Comparison of ENCODE assay signal across 8 cellular contexts in genomic region chr13:113951246-113951999, GRCh38. TPM values are rescaled to one million over a fixed set of nuclear protein-coding genes. Genes with fewer than 3 reads are reported as not detected.
DNase-seq lines count a peak whose midpoint lies in the region; ATAC-seq, FAIRE-seq and TF ChIP-seq lines count a peak whose summit lies in the region.

No MANE protein-coding gene starts in this region.

- H3K36me3 Mint-ChIP-seq in astrocyte (ENCODE audit: low read depth, unreplicated experiment): peaks cover 42% of the 10 kb centered on the region

- H3K27ac ChIP-seq in A549 (peak overlapping the region; percentile 20 to 72; a peak in 4 of 6 replicates), astrocyte (ENCODE audit: low read depth, low read length) (no peak overlapping the region)

- POLR2A ChIA-PET in A549 (lab: Yijun Ruan, JAX): no interaction called here

- no peaks in the 10 kb centered on the region for H3K9me3 ChIP-seq in A549
- H3K9me3 ChIP-seq in astrocyte (ENCODE audit: insufficient read depth, low read depth, low read length): no peaks in the 10 kb centered on the region

- no peaks in the 10 kb centered on the region for H3K4me1 Mint-ChIP-seq in astrocyte (ENCODE audit: low read depth, unreplicated experiment)

- no peak overlapping the region for H3K4me3 Mint-ChIP-seq in astrocyte (ENCODE audit: unreplicated experiment)

- peak; percentile 64; the same call in 2 of the 3 replicates for TF ChIP-seq CTCF in A549 (IDR thresholded peaks at IDR 0.05)
- TF ChIP-seq CTCF in astrocyte (IDR thresholded peaks at IDR 0.05; ENCODE audit: insufficient read depth, low read depth, low read length): peak; percentile 24

- peaks cover 25% of the 10 kb centered on the region for H4K20me1 ChIP-seq in astrocyte (ENCODE audit: insufficient read depth, low read length)

- intact Hi-C loops in sciatic nerve (cut with DNase I): no loop called here

- no peaks in the 10 kb centered on the region for H3K27me3 Mint-ChIP-seq in astrocyte (ENCODE audit: low read depth, unreplicated experiment)

- H2AFZ ChIP-seq in astrocyte (ENCODE audit: low read depth, low read length): no peak overlapping the region

- TF ChIP-seq POLR2A in A549 (IDR thresholded peaks at IDR 0.05; ENCODE audit: low read length): no peak
- no peak for TF ChIP-seq POLR2A in GM18505 (IDR thresholded peaks at IDR 0.05; ENCODE audit: borderline replicate concordance, extremely low read depth, insufficient read depth, insufficient read length)

- TF ChIP-seq EP300 in A549 (IDR thresholded peaks at IDR 0.05): no peak

- H3K27ac Mint-ChIP-seq in astrocyte (ENCODE audit: unreplicated experiment): no peak overlapping the region

- H3K9ac ChIP-seq in astrocyte (ENCODE audit: low read length): no peak overlapping the region

- H3K4me1 ChIP-seq in A549 (no peaks in the 10 kb centered on the region), astrocyte (ENCODE audit: insufficient read depth, low read length) (no peaks in the 10 kb centered on the region)

- peak overlapping the region; percentile 51 for H3K4me2 ChIP-seq in A549
- no peak overlapping the region for H3K4me2 ChIP-seq in astrocyte (ENCODE audit: low read length)

- peaks cover 12% of the 10 kb centered on the region for H3K9me3 Mint-ChIP-seq in astrocyte (ENCODE audit: unreplicated experiment)

- H3K27me3 ChIP-seq in astrocyte (ENCODE audit: insufficient read depth, low read length): no peaks in the 10 kb centered on the region

- H3K79me2 ChIP-seq in astrocyte (ENCODE audit: insufficient read depth, low read length): no peaks in the 10 kb centered on the region

- peaks cover 5% of the 10 kb centered on the region for H3K36me3 ChIP-seq in astrocyte (ENCODE audit: insufficient read depth, low read length)

- CTCF ChIA-PET in A549 (lab: Yijun Ruan, JAX): interaction anchor here (0.6 kb wide), 1 partner anchor 94 kb away, joined by 4 read pairs; no protein-coding TSS in a partner anchor

- ATAC-seq in A549 (peak; percentile 75 to 96), GM18505 (IDR thresholded peaks at IDR 0.05; ENCODE audit: unreplicated experiment) (peak; percentile 70), HG03354 (IDR thresholded peaks at IDR 0.05; ENCODE audit: poor library complexity, severe bottlenecking, unreplicated experiment) (peak; percentile 79), sciatic nerve (peak; percentile 94)

- in situ Hi-C loops in SK-MEL-5 (cut with HindIII; ENCODE audit: low pct_unique_long_range_greater_than_20kb, low sequenced_read_pairs): no loop called here

- no peak for FAIRE-seq in A549 (lab: Jason Lieb, UNC)
- no peak for FAIRE-seq in astrocyte (lab: Jason Lieb, UNC)

- H3K4me3 ChIP-seq in A549 (no peak overlapping the region), astrocyte (ENCODE audit: insufficient read depth, low read depth, low read length) (no peak overlapping the region)

- DNase-seq in A549 (ENCODE audit: low read depth in 1 of 2, low spot score in 1 of 2) (peak; percentile 61 to 63), SK-MEL-5 (ENCODE audit: low read depth, low spot score) (peak; percentile 84), astrocyte (ENCODE audit: low read depth) (no peak), hippocampal formation (lab: John Stamatoyannopoulos, UW) (peak; percentile 67 to 73), sciatic nerve (ENCODE audit: low spot score) (peak; percentile 94), cortex of kidney (lab: John Stamatoyannopoulos, UW) (no peak)

- WGBS in A549 (ENCODE audit: missing lambda C conversion rate): 27% methylated on average over 7 of the region's 42 CpGs

- TF ChIP-seq RAD21 in A549 (conservative IDR thresholded peaks at IDR 0.05 in 1 of 2, IDR thresholded peaks at IDR 0.05 in 1 of 2): peak; percentile 85 to 87

TF ChIP-seq in A549, 52 proteins besides CTCF, POLR2A, EP300 and RAD21:
- no peak for TF ChIP-seq USF2 (IDR thresholded peaks at IDR 0.05)
- no peak for TF ChIP-seq FOSL2 (IDR thresholded peaks at IDR 0.05)
- no peak for TF ChIP-seq FOSL2 (CRISPR knock-in tag; IDR thresholded peaks at IDR 0.05)
- TF ChIP-seq SMC3 (IDR thresholded peaks at IDR 0.05): peak; percentile 92
- TF ChIP-seq NFE2L2 (conservative IDR thresholded peaks at IDR 0.05; ENCODE audit: low read length): no peak
- TF ChIP-seq, protein P1, sequence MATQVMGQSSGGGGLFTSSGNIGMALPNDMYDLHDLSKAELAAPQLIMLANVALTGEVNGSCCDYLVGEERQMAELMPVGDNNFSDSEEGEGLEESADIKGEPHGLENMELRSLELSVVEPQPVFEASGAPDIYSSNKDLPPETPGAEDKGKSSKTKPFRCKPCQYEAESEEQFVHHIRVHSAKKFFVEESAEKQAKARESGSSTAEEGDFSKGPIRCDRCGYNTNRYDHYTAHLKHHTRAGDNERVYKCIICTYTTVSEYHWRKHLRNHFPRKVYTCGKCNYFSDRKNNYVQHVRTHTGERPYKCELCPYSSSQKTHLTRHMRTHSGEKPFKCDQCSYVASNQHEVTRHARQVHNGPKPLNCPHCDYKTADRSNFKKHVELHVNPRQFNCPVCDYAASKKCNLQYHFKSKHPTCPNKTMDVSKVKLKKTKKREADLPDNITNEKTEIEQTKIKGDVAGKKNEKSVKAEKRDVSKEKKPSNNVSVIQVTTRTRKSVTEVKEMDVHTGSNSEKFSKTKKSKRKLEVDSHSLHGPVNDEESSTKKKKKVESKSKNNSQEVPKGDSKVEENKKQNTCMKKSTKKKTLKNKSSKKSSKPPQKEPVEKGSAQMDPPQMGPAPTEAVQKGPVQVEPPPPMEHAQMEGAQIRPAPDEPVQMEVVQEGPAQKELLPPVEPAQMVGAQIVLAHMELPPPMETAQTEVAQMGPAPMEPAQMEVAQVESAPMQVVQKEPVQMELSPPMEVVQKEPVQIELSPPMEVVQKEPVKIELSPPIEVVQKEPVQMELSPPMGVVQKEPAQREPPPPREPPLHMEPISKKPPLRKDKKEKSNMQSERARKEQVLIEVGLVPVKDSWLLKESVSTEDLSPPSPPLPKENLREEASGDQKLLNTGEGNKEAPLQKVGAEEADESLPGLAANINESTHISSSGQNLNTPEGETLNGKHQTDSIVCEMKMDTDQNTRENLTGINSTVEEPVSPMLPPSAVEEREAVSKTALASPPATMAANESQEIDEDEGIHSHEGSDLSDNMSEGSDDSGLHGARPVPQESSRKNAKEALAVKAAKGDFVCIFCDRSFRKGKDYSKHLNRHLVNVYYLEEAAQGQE (IDR thresholded peaks at IDR 0.05): peak; percentile 64

RNA-seq across cellular contexts. Expression of gene C13orf46, which starts 22.5 kb away (rescaled TPM):
- 0.05 and 0.11 TPM in 2 replicates for polyA plus RNA-seq in A549 (2011; rRNA removed)
- 0.19 and 0.27 TPM in 2 replicates for polyA plus RNA-seq in A549 (2012; cell fraction: cytosol; rRNA removed)
- polyA plus RNA-seq in A549 (2012; cell fraction: nucleus; rRNA removed): 1.3 and 1.4 TPM in 2 replicates
- polyA plus RNA-seq in A549 (2017; fragmentation: RNase III; extraction: RNeasy Plus Mini Kit Qiagen cat#74134 plus additional on column Dnase treatment): 0.13 to 0.47 TPM (median 0.15 TPM) in 3 replicates
- polyA minus RNA-seq in A549 (2011; rRNA and poly(A)+ RNA removed): 0.10 and 0.50 TPM in 2 replicates
- total RNA-seq in SK-MEL-5 (2014; rRNA removed; shearing (Covaris generic)): 0.08 TPM in 1 of 2 replicates, not detected in the other
- 0.11 and 1.3 TPM in 2 replicates for polyA plus RNA-seq in SK-MEL-5 (2015; cell fraction: cytosol; rRNA removed)
- polyA plus RNA-seq in SK-MEL-5 (2015; cell fraction: nucleus; rRNA removed): 1.2 and 3.2 TPM in 2 replicates
- total RNA-seq in astrocyte: 3.0 and 5.0 TPM in 2 replicates
- total RNA-seq in sciatic nerve: 3.6 TPM

Comparison
In these comparisons a context has a peak if more than half of its experiments do, and no peak if none do; other contexts are left out.
1. DNase-seq: peak in A549 (2 of 2), SK-MEL-5 (single experiment), hippocampal formation (2 of 2) and sciatic nerve (single experiment); none in astrocyte (single experiment) and cortex of kidney (single experiment).
2. Peak in every context shown above with its lines, with median percentiles within 50 percentile points of each other: ATAC-seq.